ENCODE assay signal across 9 cellular contexts in the genomic region with DNA sequence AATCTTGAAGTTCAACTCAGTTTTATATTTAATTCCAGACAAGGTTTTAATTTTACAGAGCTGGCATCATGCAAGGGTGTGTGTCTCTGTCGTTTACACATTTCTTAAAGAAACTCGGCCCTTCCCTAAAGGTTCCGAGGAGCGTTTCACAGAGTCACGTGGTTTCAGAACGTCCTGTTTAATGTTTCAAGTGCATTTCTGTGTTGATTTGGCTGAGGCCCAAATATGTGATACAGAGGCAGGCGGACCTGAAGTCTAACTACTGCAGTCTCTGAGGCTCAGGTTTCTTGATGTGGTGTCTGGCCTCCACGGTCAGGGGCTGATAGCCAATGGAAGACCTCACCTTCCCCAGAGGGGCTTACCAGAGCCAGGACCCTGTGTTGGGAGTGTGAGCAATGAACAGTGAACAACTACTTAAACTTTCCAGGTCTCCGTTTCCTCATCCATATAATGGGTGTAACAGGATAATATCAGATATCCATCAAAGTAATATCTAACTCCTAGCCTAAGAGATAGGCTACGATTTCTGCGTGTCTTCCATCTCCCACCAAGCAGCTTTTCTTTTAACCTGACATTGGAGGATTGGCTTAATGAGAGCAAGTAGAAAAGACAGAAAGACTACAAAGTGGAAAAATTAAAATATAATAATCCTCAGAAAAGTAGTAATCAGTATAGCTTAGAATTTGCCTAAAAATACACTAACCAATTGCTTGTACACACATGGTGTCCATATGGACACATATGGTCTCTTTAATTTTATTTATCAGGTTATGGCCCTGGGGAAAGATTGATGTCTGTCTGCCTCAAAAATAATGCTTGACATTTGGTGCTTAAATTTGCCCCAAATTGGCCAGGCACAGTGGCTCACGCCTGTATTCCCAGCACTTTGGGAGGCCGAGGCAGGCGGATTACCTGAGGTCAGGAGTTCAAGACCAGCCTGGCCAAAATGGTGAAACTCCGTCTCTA. TPM values are rescaled to one million over a fixed set of nuclear protein-coding genes. Genes with fewer than 3 reads are reported as not detected.
A peak's percentile ranks its signal among the peaks of the same experiment; 100 is the strongest.
DNase-seq lines count a peak whose midpoint lies in the region; ATAC-seq lines count a peak whose summit lies in the region.
"Had no signal": no experiment of that assay in that cellular context is flagged by ENCODE, and none has a peak within 500 bp of the region (broad histone marks: within the 10 kb centered on the region; RNA-seq: fewer than 3 reads in every experiment).

No MANE protein-coding gene starts in this region.

- peak overlapping the region; percentile 75 for H3K4me3 Mint-ChIP-seq in activated T-helper 2 cell treated with anti-CD3 and anti-CD28 coated beads, Interferon-gamma antibody, Interleukin-2, Interleukin-4, amounts not matched to agents 10 μg/mL and 5 μg/mL and 100 μg/mL, durations not matched to agents 14 hours and 24 hours and 36 hours (ENCODE audit: low read depth)
- H3K4me3 Mint-ChIP-seq in immature natural killer cell = peak overlapping the region; percentile 67 to 82 (median 77)

- H3K4me3 ChIP-seq in subcutaneous abdominal adipose tissue (ENCODE audit: low read depth in 1 of 5, low read length in 5 of 5) = peak overlapping the region; percentile 42 to 79 (median 70)

- no peaks in the 10 kb centered on the region for H3K9me3 Mint-ChIP-seq in activated T-helper 2 cell treated with anti-CD3 and anti-CD28 coated beads, Interferon-gamma antibody, Interleukin-2, Interleukin-4, amounts not matched to agents 10 μg/mL and 5 μg/mL and 100 μg/mL, durations not matched to agents 14 hours and 24 hours and 36 hours
- H3K9me3 Mint-ChIP-seq in immature natural killer cell = no peaks in the 10 kb centered on the region

- intact Hi-C loops in activated T-helper 2 cell treated with anti-CD3 and anti-CD28 coated beads, Interferon-gamma antibody, Interleukin-2, Interleukin-4, amounts not matched to agents 10 μg/mL and 5 μg/mL and 100 μg/mL, durations not matched to agents 14 hours and 24 hours and 36 hours (cut with micrococcal nuclease) = loop anchor here (5.0 to 10.0 kb wide), 2 partner anchors 68 to 601 kb away; no protein-coding TSS in a partner anchor

- no peaks in the 10 kb centered on the region for H3K9me3 ChIP-seq in subcutaneous abdominal adipose tissue (ENCODE audit: control insufficient read depth in 5 of 5, low read length in 5 of 5)

- peaks cover 0 to 27% (median 10%) of the 10 kb centered on the region in 5 donors for H3K27me3 ChIP-seq in subcutaneous abdominal adipose tissue (ENCODE audit: control insufficient read depth in 5 of 5, insufficient read depth in 4 of 5, low read length in 5 of 5)

- H3K4me1 ChIP-seq in subcutaneous abdominal adipose tissue (ENCODE audit: control insufficient read depth in 5 of 5, insufficient read depth in 5 of 5, low read length in 5 of 5) = peaks cover 0 to 25% (median 24%) of the 10 kb centered on the region in 5 donors

- no peak overlapping the region for H3K27ac ChIP-seq in subcutaneous abdominal adipose tissue (ENCODE audit: low read depth, low read length)
- H3K27ac ChIP-seq: 22Rv1 had no signal

- H3K36me3 ChIP-seq in subcutaneous abdominal adipose tissue (ENCODE audit: control insufficient read depth in 5 of 5, insufficient read depth in 5 of 5, low read length in 5 of 5) = no peaks in the 10 kb centered on the region

- H3K27me3 Mint-ChIP-seq in activated T-helper 2 cell treated with anti-CD3 and anti-CD28 coated beads, Interferon-gamma antibody, Interleukin-2, Interleukin-4, amounts not matched to agents 10 μg/mL and 5 μg/mL and 100 μg/mL, durations not matched to agents 14 hours and 24 hours and 36 hours (ENCODE audit: low read depth) = peaks cover 46% of the 10 kb centered on the region
- peaks cover 5 to 17% (median 14%) of the 10 kb centered on the region in 3 donors for H3K27me3 Mint-ChIP-seq in immature natural killer cell (ENCODE audit: low read depth in 3 of 3)

- peak overlapping the region in 1 of 5 donors; percentile 20 for H3K9ac ChIP-seq in subcutaneous abdominal adipose tissue (ENCODE audit: low read length in 5 of 5)

- no peak for ATAC-seq in HG03196 (IDR thresholded peaks at IDR 0.05; ENCODE audit: unreplicated experiment)

- H3K36me3 Mint-ChIP-seq in activated T-helper 2 cell treated with anti-CD3 and anti-CD28 coated beads, Interferon-gamma antibody, Interleukin-2, Interleukin-4, amounts not matched to agents 10 μg/mL and 5 μg/mL and 100 μg/mL, durations not matched to agents 14 hours and 24 hours and 36 hours (ENCODE audit: low read depth) = no peaks in the 10 kb centered on the region
- H3K36me3 Mint-ChIP-seq in immature natural killer cell = no peaks in the 10 kb centered on the region

- peak overlapping the region; percentile 48 for H3K27ac Mint-ChIP-seq in activated T-helper 2 cell treated with anti-CD3 and anti-CD28 coated beads, Interferon-gamma antibody, Interleukin-2, Interleukin-4, amounts not matched to agents 10 μg/mL and 5 μg/mL and 100 μg/mL, durations not matched to agents 14 hours and 24 hours and 36 hours
- no peak overlapping the region for H3K27ac Mint-ChIP-seq in immature natural killer cell

- DNase-seq in DMS53 (lab: John Stamatoyannopoulos, UW) = peak; percentile 51
- DNase-seq in DMS53 treated with DMSO at 0.1 percent for 48 hours (lab: John Stamatoyannopoulos, UW; ENCODE audit: unreplicated experiment) = no peak
- DNase-seq in NCI-H1694 treated with DMSO at 0.1 percent for 48 hours (lab: John Stamatoyannopoulos, UW) = peak; percentile 17
- no peak for DNase-seq in activated T-helper 2 cell treated with anti-CD3 and anti-CD28 coated beads, Interferon-gamma antibody, Interleukin-2, Interleukin-4, amounts not matched to agents 10 μg/mL and 5 μg/mL and 100 μg/mL, durations not matched to agents 14 hours and 24 hours and 36 hours (ENCODE audit: low spot score)
- DNase-seq in immature natural killer cell = no peak
- no peak for DNase-seq in NK-92 treated with Interleukin-12 subunit alpha and Interleukin-12 subunit beta, amount 100 ng/mL, for 24 hours (lab: John Stamatoyannopoulos, UW)

- peaks cover 42% of the 10 kb centered on the region for H3K4me1 Mint-ChIP-seq in activated T-helper 2 cell treated with anti-CD3 and anti-CD28 coated beads, Interferon-gamma antibody, Interleukin-2, Interleukin-4, amounts not matched to agents 10 μg/mL and 5 μg/mL and 100 μg/mL, durations not matched to agents 14 hours and 24 hours and 36 hours (ENCODE audit: low read depth)
- peaks cover 14 to 18% of the 10 kb centered on the region in 2 donors for H3K4me1 Mint-ChIP-seq in immature natural killer cell

RNA-seq across cellular contexts. Expression of a gene that starts 50.0 kb away (rescaled TPM):
- total RNA-seq in activated T-helper 2 cell treated with anti-CD3 and anti-CD28 coated beads, Interferon-gamma antibody, Interleukin-2, Interleukin-4, amounts not matched to agents 10 μg/mL and 5 μg/mL and 100 μg/mL, durations not matched to agents 14 hours and 24 hours and 36 hours = 0.09 and 0.18 TPM in 2 replicates
- under 1 TPM in 1 of 3 donors, not detected in 2; 0.51 TPM for polyA plus RNA-seq in immature natural killer cell

Comparison
In these comparisons a context has a peak if more than half of its experiments do, and no peak if none do; other contexts are left out.
1. DNase-seq: peak in DMS53 (single experiment) and NCI-H1694 treated with DMSO at 0.1 percent for 48 hours (single experiment); none in DMS53 treated with DMSO at 0.1 percent for 48 hours (single experiment), activated T-helper 2 cell treated with anti-CD3 and anti-CD28 coated beads, Interferon-gamma antibody, Interleukin-2, Interleukin-4, amounts not matched to agents 10 μg/mL and 5 μg/mL and 100 μg/mL, durations not matched to agents 14 hours and 24 hours and 36 hours (single experiment), immature natural killer cell (0 of 3) and NK-92 treated with Interleukin-12 subunit alpha and Interleukin-12 subunit beta, amount 100 ng/mL, for 24 hours (single experiment).